Comparison of ENCODE assay signal across 30 cellular contexts in the genomic region with DNA sequence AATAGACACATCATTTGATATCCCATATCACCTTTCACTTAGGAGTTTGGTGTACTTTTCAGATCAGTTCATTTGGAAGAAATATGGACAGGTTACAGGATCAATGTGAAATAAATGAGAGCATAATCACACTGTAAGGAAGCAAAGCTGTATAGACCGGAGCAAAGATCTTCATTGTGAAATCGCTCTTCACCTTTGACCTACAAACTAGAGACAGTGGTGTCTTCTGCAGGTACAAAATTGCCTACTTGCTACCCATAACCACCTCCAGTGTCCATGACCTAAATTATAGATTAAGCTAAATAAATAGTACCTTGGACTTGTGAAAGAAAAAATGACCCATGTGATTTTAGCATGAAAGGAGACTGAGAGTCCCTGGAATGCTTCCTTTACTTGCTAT.
"Had no signal": no experiment of that assay in that cellular context is flagged by ENCODE, and none has a peak within 500 bp of the region (broad histone marks: within the 10 kb centered on the region; RNA-seq: fewer than 3 reads in every experiment).

No MANE protein-coding gene starts in this region.

- H3K27me3 ChIP-seq: brain microvascular endothelial cell, dorsolateral prefrontal cortex, esophagus muscularis mucosa, foreskin keratinocyte, gastrocnemius medialis had no signal

- H3K36me3 ChIP-seq: brain microvascular endothelial cell, esophagus muscularis mucosa, gastrocnemius medialis, WERI-Rb-1 had no signal

- ATAC-seq: activated CD4-positive, CD25-positive, alpha-beta regulatory T cell treated with anti-CD3 and anti-CD28 coated beads, Interleukin-2, amount 50 U/mL, for 24 hours; activated CD8-positive, alpha-beta T cell treated with anti-CD3 and anti-CD28 coated beads for 36 hours; activated T-cell treated with anti-CD3 and anti-CD28 coated beads, Interleukin-2, amount 50 U/mL, for 4 hours; activated T-helper 17 cell treated with anti-CD3 and anti-CD28 coated beads, Interleukin-2, amount 50 U/mL, for 72 hours; effector memory CD8-positive, alpha-beta T cell; foreskin keratinocyte; gastrocnemius medialis; T-helper 17 cell had no signal

- FAIRE-seq: astrocyte, bronchial epithelial cell had no signal

- H3K4me1 ChIP-seq: esophagus muscularis mucosa, foreskin keratinocyte, gastrocnemius medialis had no signal

- DNase-seq: activated B cell treated with CpG ODN at 0.5 μM for 24 hours; activated CD4-positive, alpha-beta T cell treated with anti-CD3 and anti-CD28 coated beads for 48 hours; activated CD4-positive, alpha-beta T cell treated with anti-CD3 and anti-CD28 coated beads, Interleukin-2, amount 50 U/mL, for 1 hour; activated CD4-positive, alpha-beta T cell treated with anti-CD3 and anti-CD28 coated beads, Interleukin-2, amount 50 U/mL, for 48 hours; activated CD8-positive, alpha-beta memory T cell treated with anti-CD3 and anti-CD28 coated beads for 24 hours; activated CD8-positive, alpha-beta T cell treated with anti-CD3 and anti-CD28 coated beads for 36 hours; activated effector memory CD4-positive, alpha-beta T cell treated with Interleukin-2 at 50 U/mL for 16 hours; activated gamma-delta T cell treated with Interleukin-2 at 50 U/mL for 16 hours; activated naive CD4-positive, alpha-beta T cell treated with anti-CD3 and anti-CD28 coated beads, Interleukin-2, amount 50 U/mL, for 16 hours; activated naive CD4-positive, alpha-beta T cell treated with Interleukin-2 at 50 U/mL for 16 hours; activated T-cell treated with anti-CD3 and anti-CD28 coated beads, Interleukin-2, amount 50 U/mL, for 4 hours; amniotic stem cell; anterior cingulate cortex; brain microvascular endothelial cell; dorsolateral prefrontal cortex; effector memory CD8-positive, alpha-beta T cell; erythroblast; foreskin keratinocyte; gastrocnemius medialis; glutamatergic neuron; T-helper 1 cell; T-helper 17 cell; T1000; WERI-Rb-1 had no signal

- H3K27ac ChIP-seq: brain microvascular endothelial cell, coronary artery, dorsolateral prefrontal cortex, esophagus muscularis mucosa, foreskin keratinocyte, gastrocnemius medialis, WERI-Rb-1 had no signal

- H3K9me3 ChIP-seq: esophagus muscularis mucosa, gastrocnemius medialis had no signal

- H3K4me3 ChIP-seq: coronary artery, dorsolateral prefrontal cortex, esophagus muscularis mucosa, gastrocnemius medialis had no signal
